In the genomic region with DNA sequence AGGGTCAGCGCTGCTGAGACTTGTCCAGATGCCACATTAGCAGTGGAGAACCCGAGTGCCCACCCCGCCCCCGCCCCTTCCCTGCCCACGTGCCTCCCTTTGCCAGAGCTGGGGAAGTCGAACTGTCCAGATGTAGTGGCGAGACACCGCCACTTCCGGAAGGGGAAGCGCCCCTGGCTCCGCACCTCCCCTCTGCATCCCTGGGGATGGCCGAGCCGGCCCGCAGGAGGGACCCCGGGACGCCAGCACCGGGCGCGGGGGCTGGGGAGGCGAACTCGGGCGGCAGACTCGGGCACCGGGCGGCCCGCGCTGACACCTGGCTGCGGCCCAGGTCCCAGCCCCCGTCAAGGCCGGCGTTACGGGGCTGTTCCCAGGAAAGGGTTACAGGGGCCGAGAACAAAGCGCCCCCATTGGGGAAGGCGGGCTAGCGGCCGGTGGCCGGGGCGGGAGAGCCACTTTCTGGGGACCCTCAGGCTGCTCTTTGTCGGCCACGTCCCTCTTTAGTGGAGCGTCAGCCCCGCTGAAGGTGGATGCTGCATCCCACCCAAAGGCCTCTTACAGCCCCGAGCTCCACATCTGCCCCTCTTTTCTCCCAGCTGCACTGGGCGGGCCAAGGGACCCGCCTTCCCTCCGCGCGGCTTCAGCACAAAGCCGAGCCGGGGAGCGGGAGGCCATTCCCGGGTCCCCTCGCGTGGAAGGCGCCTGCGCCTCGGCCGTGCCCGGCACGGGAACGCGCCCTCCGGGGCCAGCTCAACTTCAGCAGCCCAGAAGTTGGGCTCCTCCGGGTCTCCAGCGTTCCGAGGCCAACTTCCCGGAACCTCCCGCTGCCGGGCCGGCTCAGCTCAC, we compare ENCODE assay signal across 8 cellular contexts. TPM values are rescaled to one million over a fixed set of nuclear protein-coding genes. Genes with fewer than 3 reads are reported as not detected.
DNase-seq lines count a peak whose midpoint lies in the region; ATAC-seq and TF ChIP-seq lines count a peak whose summit lies in the region.

No MANE protein-coding gene starts in this region.

- peaks cover 40 to 42% of the 10 kb centered on the region in 2 donors for H3K27me3 Mint-ChIP-seq in CD4-positive, alpha-beta memory T cell
- H3K27me3 Mint-ChIP-seq in activated naive CD4-positive, alpha-beta T cell treated with anti-CD3 and anti-CD28 coated beads, Interleukin-2, amount 10 ng/mL, durations not matched to agents 7 days and 5 days, result peaks cover 80% of the 10 kb centered on the region

- intact Hi-C loops in CD4-positive, alpha-beta memory T cell (cut with micrococcal nuclease), result no loop called here
- intact Hi-C loops in posterior vena cava (cut with DNase I), result loop anchor here in 1 of 2 donors (10.0 kb wide), 1 partner anchor 89 kb away; no protein-coding TSS in a partner anchor

- in situ Hi-C loops in KBM-7 (cut with MboI; ENCODE audit: low pct_unique_long_range_greater_than_20kb, low sequenced_read_pairs), result no loop called here

- H3K4me3 ChIP-seq in CD4-positive, alpha-beta memory T cell (ENCODE audit: low read length in 2 of 2), result peak overlapping the region in 1 of 2 donors; percentile 9

- H3K4me1 ChIP-seq in CD4-positive, alpha-beta memory T cell (ENCODE audit: insufficient read depth, low read length), result peaks cover 7% of the 10 kb centered on the region

- DNase-seq in CD4-positive, alpha-beta memory T cell, result no peak
- DNase-seq in KBM-7 (peak; percentile 52), glomerular visceral epithelial cell (ENCODE audit: extremely low spot score) (peak; percentile 73), posterior vena cava (ENCODE audit: low spot score) (peak; percentile 79)
- DNase-seq in activated naive CD4-positive, alpha-beta T cell treated with anti-CD3 and anti-CD28 coated beads, Interleukin-2, amount 10 ng/mL, durations not matched to agents 7 days and 5 days, result no peak
- DNase-seq in activated CD4-positive, CD25-positive, alpha-beta regulatory T cell (lab: John Stamatoyannopoulos, UW), result no peak

- CTCF ChIA-PET in CD4-positive, alpha-beta memory T cell (lab: Charles Lee; ENCODE audit: partially characterized antibody), result no interaction called here
- CTCF ChIA-PET in activated naive CD4-positive, alpha-beta T cell treated with anti-CD3 and anti-CD28 coated beads, Interleukin-2, amount 10 ng/mL, durations not matched to agents 7 days and 5 days (lab: Charles Lee), result no interaction called here

- H3K9me3 Mint-ChIP-seq in CD4-positive, alpha-beta memory T cell, result peaks cover 0 to 3% (median 0%) of the 10 kb centered on the region in 8 donors
- H3K9me3 Mint-ChIP-seq in activated naive CD4-positive, alpha-beta T cell treated with anti-CD3 and anti-CD28 coated beads, Interleukin-2, amount 10 ng/mL, durations not matched to agents 7 days and 5 days, result no peaks in the 10 kb centered on the region

- H3K4me1 Mint-ChIP-seq in CD4-positive, alpha-beta memory T cell, result peaks cover 2 to 6% (median 3%) of the 10 kb centered on the region in 4 donors
- peaks cover 10% of the 10 kb centered on the region for H3K4me1 Mint-ChIP-seq in activated naive CD4-positive, alpha-beta T cell treated with anti-CD3 and anti-CD28 coated beads, Interleukin-2, amount 10 ng/mL, durations not matched to agents 7 days and 5 days

- peaks cover 20% of the 10 kb centered on the region for H3K27me3 ChIP-seq in CD4-positive, alpha-beta memory T cell (ENCODE audit: insufficient read depth, low read length)

- H3K9me3 ChIP-seq in CD4-positive, alpha-beta memory T cell (ENCODE audit: control insufficient read depth in 1 of 2, low read length in 2 of 2), result no peaks in the 10 kb centered on the region

- H3K4me3 Mint-ChIP-seq in CD4-positive, alpha-beta memory T cell, result peak overlapping the region in 7 of 8 donors; percentile 31 to 77 (median 57)
- no peak overlapping the region for H3K4me3 Mint-ChIP-seq in activated naive CD4-positive, alpha-beta T cell treated with anti-CD3 and anti-CD28 coated beads, Interleukin-2, amount 10 ng/mL, durations not matched to agents 7 days and 5 days

- H3K27ac ChIP-seq in CD4-positive, alpha-beta memory T cell (ENCODE audit: low read depth, low read length), result no peak overlapping the region
- peak overlapping the region; percentile 93 for H3K27ac ChIP-seq in VCaP

- H3K36me3 ChIP-seq in CD4-positive, alpha-beta memory T cell (ENCODE audit: insufficient read depth, low read length), result no peaks in the 10 kb centered on the region

- POLR2A ChIA-PET in CD4-positive, alpha-beta memory T cell (lab: Charles Lee; ENCODE audit: partially characterized antibody), result no interaction called here

- peak; percentile 22 for ATAC-seq in GM19351 (IDR thresholded peaks at IDR 0.05; ENCODE audit: unreplicated experiment)

- no peak overlapping the region for H3K27ac Mint-ChIP-seq in CD4-positive, alpha-beta memory T cell
- H3K27ac Mint-ChIP-seq in activated naive CD4-positive, alpha-beta T cell treated with anti-CD3 and anti-CD28 coated beads, Interleukin-2, amount 10 ng/mL, durations not matched to agents 7 days and 5 days, result no peak overlapping the region

- no peaks in the 10 kb centered on the region for H3K36me3 Mint-ChIP-seq in CD4-positive, alpha-beta memory T cell
- no peaks in the 10 kb centered on the region for H3K36me3 Mint-ChIP-seq in activated naive CD4-positive, alpha-beta T cell treated with anti-CD3 and anti-CD28 coated beads, Interleukin-2, amount 10 ng/mL, durations not matched to agents 7 days and 5 days

- no peak for TF ChIP-seq CTCF in VCaP (conservative IDR thresholded peaks at IDR 0.05)

RNA-seq across cellular contexts. Expression of gene SDC1, which starts 1.4 kb away (rescaled TPM):
- under 1 TPM in 1 of 2 experiments, not detected in 1; 0.09 TPM for total RNA-seq in CD4-positive, alpha-beta memory T cell
- not detected for polyA plus RNA-seq in CD4-positive, alpha-beta memory T cell
- total RNA-seq in posterior vena cava, result 1 to 10 TPM; 1.2 to 3.0 TPM

Comparison
In these comparisons a context has a peak if more than half of its experiments do, and no peak if none do; other contexts are left out.
1. DNase-seq: peak in KBM-7 (single experiment), glomerular visceral epithelial cell (single experiment) and posterior vena cava (single experiment); none in CD4-positive, alpha-beta memory T cell (0 of 5), activated naive CD4-positive, alpha-beta T cell treated with anti-CD3 and anti-CD28 coated beads, Interleukin-2, amount 10 ng/mL, durations not matched to agents 7 days and 5 days (single experiment) and activated CD4-positive, CD25-positive, alpha-beta regulatory T cell (0 of 4).